7 cellular contexts compared by ENCODE assay signal in genomic region chr7:151382079-151382885, GRCh38. TPM values are rescaled to one million over a fixed set of nuclear protein-coding genes. Genes with fewer than 3 reads are reported as not detected.
DNase-seq lines count a peak whose midpoint lies in the region; ATAC-seq and TF ChIP-seq lines count a peak whose summit lies in the region.

No MANE protein-coding gene starts in this region.

- no peak overlapping the region for H3K27ac ChIP-seq in RWPE2 (ENCODE audit: poor library complexity, severe bottlenecking)
- H3K27ac ChIP-seq in duodenal mucosa (ENCODE audit: low read depth, low read length) = no peak overlapping the region
- no peak overlapping the region for H3K27ac ChIP-seq in psoas muscle

- H3K4me3 ChIP-seq in RWPE2 (ENCODE audit: severe bottlenecking) (no peak overlapping the region), duodenal mucosa (ENCODE audit: low read depth in 1 of 2, low read length in 2 of 2) (peak overlapping the region; percentile 22 to 48), psoas muscle (peak overlapping the region; percentile 46)

- 22 to 31% (median 25%) methylated on average over 36 to 37 of the region's 37 CpGs for WGBS in psoas muscle, 3 donors

- H3K27me3 ChIP-seq in RWPE2 (ENCODE audit: insufficient read depth, poor library complexity, severe bottlenecking) = peaks cover 12% of the 10 kb centered on the region
- peaks cover 13 to 14% of the 10 kb centered on the region in 2 donors for H3K27me3 ChIP-seq in duodenal mucosa (ENCODE audit: control insufficient read depth in 1 of 2, insufficient read depth in 2 of 2, low read length in 2 of 2)
- peaks cover 0 to 38% (median 19%) of the 10 kb centered on the region in 3 donors for H3K27me3 ChIP-seq in psoas muscle (ENCODE audit: insufficient read depth in 3 of 3, low read length in 2 of 3)

- DNase-seq in RWPE2 (ENCODE audit: low spot score) = peak; percentile 58
- no peak for DNase-seq in psoas muscle
- no peak for DNase-seq in COLO829 (ENCODE audit: low spot score)
- DNase-seq in NCI-H1436 treated with DMSO at 0.1 percent for 48 hours (lab: John Stamatoyannopoulos, UW) = no peak
- no peak for DNase-seq in NCI-H187 treated with DMSO at 0.1 percent for 48 hours (lab: John Stamatoyannopoulos, UW)

- H3K9ac ChIP-seq in duodenal mucosa (ENCODE audit: low read depth in 1 of 2, low read length in 2 of 2) = no peak overlapping the region

- H3K9me3 ChIP-seq in RWPE2 (ENCODE audit: severe bottlenecking) (no peaks in the 10 kb centered on the region), duodenal mucosa (ENCODE audit: control insufficient read depth in 1 of 2, low read length in 2 of 2) (no peaks in the 10 kb centered on the region), psoas muscle (no peaks in the 10 kb centered on the region)

- H3K4me1 ChIP-seq in RWPE2 (ENCODE audit: insufficient read depth, poor library complexity, severe bottlenecking) (no peaks in the 10 kb centered on the region), duodenal mucosa (ENCODE audit: control insufficient read depth in 1 of 2, insufficient read depth in 2 of 2, low read length in 2 of 2) (peaks cover 6 to 9% of the 10 kb centered on the region in 2 donors), psoas muscle (peaks cover 13% of the 10 kb centered on the region)

- intact Hi-C loops in psoas muscle (cut with DNase I) = no loop called here

- peak; percentile 31 for ATAC-seq in HG02759 (IDR thresholded peaks at IDR 0.05; ENCODE audit: unreplicated experiment)
- ATAC-seq in RWPE2 (ENCODE audit: low read depth) = no peak
- peak in 1 of 4 donors; percentile 2 for ATAC-seq in psoas muscle

- H3K36me3 ChIP-seq in RWPE2 (ENCODE audit: low read depth) = no peaks in the 10 kb centered on the region
- H3K36me3 ChIP-seq in duodenal mucosa (ENCODE audit: control insufficient read depth in 1 of 2, insufficient read depth in 2 of 2, low read length in 2 of 2) = peaks cover 4 to 13% of the 10 kb centered on the region in 2 donors
- peaks cover 0 to 13% of the 10 kb centered on the region in 2 donors for H3K36me3 ChIP-seq in psoas muscle (ENCODE audit: insufficient read depth in 1 of 2, low read depth in 1 of 2)

- no peak for TF ChIP-seq CTCF in RWPE2 (IDR thresholded peaks at IDR 0.05; ENCODE audit: poor library complexity, severe bottlenecking)
- no peak for TF ChIP-seq CTCF in psoas muscle (IDR thresholded peaks at IDR 0.05)

RNA-seq across cellular contexts. Expression of gene WDR86, which starts 27.6 kb away (rescaled TPM):
- total RNA-seq in psoas muscle = under 1 TPM in 3 of 4 donors, not detected in 1; 0.29 to 0.44 (median 0.34) TPM
- under 1 TPM in 2 of 3 donors, not detected in 1; 0.03 to 0.20 TPM for polyA plus RNA-seq in psoas muscle

RNA-seq across cellular contexts. Expression of gene NUB1, which starts 40.7 kb away (rescaled TPM):
- total RNA-seq in psoas muscle = 10 to 100 TPM; 38.2 to 56.2 (median 50.0) TPM
- polyA plus RNA-seq in psoas muscle = 10 to 100 TPM; 23.6 to 46.6 (median 33.2) TPM

RNA-seq across cellular contexts. Expression of gene CRYGN, which starts 57.7 kb away (rescaled TPM):
- total RNA-seq in psoas muscle = under 1 TPM in 1 of 4 donors, not detected in 3; 0.15 TPM
- under 1 TPM in 1 of 3 donors, not detected in 2; 0.12 TPM for polyA plus RNA-seq in psoas muscle
